8 cellular contexts compared by ENCODE assay signal in genomic region chr14:100221419-100222218, GRCh38. TPM values are rescaled to one million over a fixed set of nuclear protein-coding genes. Genes with fewer than 3 reads are reported as not detected.
DNase-seq lines count a peak whose midpoint lies in the region; ATAC-seq lines count a peak whose summit lies in the region.

No MANE protein-coding gene starts in this region.

- H3K9ac ChIP-seq in iPS-15b (ENCODE audit: low read depth, low read length): peak overlapping the region; percentile 60

- H3K4me1 ChIP-seq in SJCRH30: no peaks in the 10 kb centered on the region; the same call in 1 of the 2 replicates
- H3K4me1 ChIP-seq in iPS-15b (ENCODE audit: control insufficient read depth, insufficient read depth, low read length): peaks cover 29% of the 10 kb centered on the region

- H3K4me3 ChIP-seq in SJCRH30 (peak overlapping the region; percentile 16; the same call in 1 of the 2 replicates), iPS-15b (ENCODE audit: low read depth, low read length) (peak overlapping the region; percentile 59)

- no peaks in the 10 kb centered on the region for H3K27me3 ChIP-seq in SJCRH30
- no peaks in the 10 kb centered on the region for H3K27me3 ChIP-seq in iPS-15b (ENCODE audit: control insufficient read depth, insufficient read depth, low read length)

- H3K27ac Mint-ChIP-seq in activated naive CD8-positive, alpha-beta T cell treated with anti-CD3 and anti-CD28 coated beads, Interleukin-2, amount 50 U/mL, for 24 hours: no peak overlapping the region

- H3K36me3 ChIP-seq in SJCRH30 (no peaks in the 10 kb centered on the region), iPS-15b (ENCODE audit: control insufficient read depth, insufficient read depth, low read length) (no peaks in the 10 kb centered on the region)

- no peaks in the 10 kb centered on the region for H3K9me3 Mint-ChIP-seq in activated naive CD8-positive, alpha-beta T cell treated with anti-CD3 and anti-CD28 coated beads, Interleukin-2, amount 50 U/mL, for 24 hours

- peaks cover 8% of the 10 kb centered on the region for H3K4me1 Mint-ChIP-seq in activated naive CD8-positive, alpha-beta T cell treated with anti-CD3 and anti-CD28 coated beads, Interleukin-2, amount 50 U/mL, for 24 hours

- no peak overlapping the region for H3K27ac ChIP-seq in SJCRH30

- H3K36me3 Mint-ChIP-seq in activated naive CD8-positive, alpha-beta T cell treated with anti-CD3 and anti-CD28 coated beads, Interleukin-2, amount 50 U/mL, for 24 hours (ENCODE audit: low read depth): no peaks in the 10 kb centered on the region

- no peak overlapping the region for H3K4me3 Mint-ChIP-seq in activated naive CD8-positive, alpha-beta T cell treated with anti-CD3 and anti-CD28 coated beads, Interleukin-2, amount 50 U/mL, for 24 hours

- DNase-seq in DMS79 treated with DMSO at 0.1 percent for 48 hours (lab: John Stamatoyannopoulos, UW): peak; percentile 81
- peak; percentile 38 for DNase-seq in HT1080 (ENCODE audit: low read depth)
- DNase-seq in SJCRH30: peak in 1 of 2 experiments; percentile 30
- peak; percentile 65 for DNase-seq in activated naive CD8-positive, alpha-beta T cell treated with anti-CD3 and anti-CD28 coated beads, Interleukin-2, amount 50 U/mL, for 24 hours
- peak; percentile 41 to 53 for DNase-seq in stimulated activated CD4-positive, alpha-beta T cell treated with anti-CD3 and anti-CD28 coated beads, Interleukin-12 subunit alpha, Interleukin-12 subunit beta, amount 100 ng/mL, for 24 hours (ENCODE audit: low read depth in 2 of 2)
- DNase-seq in epidermal melanocyte (ENCODE audit: insufficient read length, low spot score): no peak

- peak; percentile 95 for ATAC-seq in GM21390 (IDR thresholded peaks at IDR 0.05; ENCODE audit: unreplicated experiment)
- peak; percentile 83 for ATAC-seq in activated naive CD8-positive, alpha-beta T cell treated with anti-CD3 and anti-CD28 coated beads, Interleukin-2, amount 50 U/mL, for 24 hours

- H3K27me3 Mint-ChIP-seq in activated naive CD8-positive, alpha-beta T cell treated with anti-CD3 and anti-CD28 coated beads, Interleukin-2, amount 50 U/mL, for 24 hours: no peaks in the 10 kb centered on the region

- H3K9me3 ChIP-seq in SJCRH30 (replicated peaks) (no peaks in the 10 kb centered on the region), iPS-15b (ENCODE audit: control insufficient read depth, insufficient read depth, low read length) (no peaks in the 10 kb centered on the region)

RNA-seq across cellular contexts. Expression of gene YY1, which starts 17.3 kb away (rescaled TPM):
- total RNA-seq in HT1080 (2014; rRNA removed; shearing (Covaris generic)): 50.4 and 53.5 TPM in 2 replicates
- polyA plus RNA-seq in HT1080 (2015; cell fraction: cytosol; rRNA removed): 37.7 and 44.2 TPM in 2 replicates
- 47.6 and 53.6 TPM in 2 replicates for polyA plus RNA-seq in HT1080 (2015; cell fraction: nucleus; rRNA removed)
- 58.6 and 60.9 TPM in 2 replicates for total RNA-seq in SJCRH30 (2014; rRNA removed; shearing (Covaris generic))
